1 cellular context compared by ENCODE assay signal in the genomic region with DNA sequence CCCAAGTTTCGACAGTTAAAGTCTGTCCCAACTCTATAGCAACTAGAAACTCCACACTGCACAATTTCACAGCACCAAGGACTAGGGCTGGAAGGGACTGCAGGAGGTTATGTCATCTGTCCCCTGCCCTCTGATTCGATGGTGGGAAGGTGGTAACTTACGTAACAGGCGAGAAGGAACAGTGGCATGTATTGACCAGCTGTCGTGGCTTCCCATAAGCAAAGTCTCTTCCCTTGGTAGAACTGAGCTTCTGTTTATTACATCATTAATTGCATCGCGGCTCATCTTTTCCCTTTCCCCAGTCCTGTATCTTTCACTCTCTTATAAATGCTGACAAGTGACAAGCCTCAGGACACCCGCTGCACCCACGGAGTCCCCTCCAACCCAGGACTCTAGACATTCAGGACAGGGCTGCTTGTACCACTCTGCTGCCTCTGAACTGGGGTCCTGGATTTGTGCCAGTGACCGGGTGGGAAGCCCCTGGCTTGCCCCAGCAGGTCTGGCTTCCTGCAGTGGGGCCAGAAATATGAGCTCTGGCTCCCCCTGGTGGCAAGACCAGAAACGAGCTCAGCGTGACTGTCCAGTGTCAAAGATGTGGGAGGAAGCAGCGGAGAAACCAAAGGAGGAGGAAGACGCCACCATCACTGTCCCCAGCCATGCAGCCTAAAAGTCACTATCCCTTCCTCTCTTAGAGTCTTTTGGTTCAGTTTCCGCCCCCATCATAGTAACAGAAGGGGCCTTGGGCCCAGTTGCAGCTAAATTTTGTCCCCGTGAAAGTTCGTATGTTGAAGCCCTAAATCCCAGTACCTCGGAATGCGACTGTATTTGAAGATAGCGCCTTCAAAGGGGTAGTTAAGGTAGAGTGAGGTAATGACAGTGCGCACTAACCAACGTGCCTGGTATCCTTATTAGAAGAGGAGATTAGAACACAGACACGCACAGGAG.
TF ChIP-seq lines count a peak whose summit lies in the region.

No MANE protein-coding gene starts in this region.

TF ChIP-seq in HEK293, 187 proteins besides CTCF, POLR2A, EP300 and RAD21 (continued from another document):
- TF ChIP-seq, protein P1, sequence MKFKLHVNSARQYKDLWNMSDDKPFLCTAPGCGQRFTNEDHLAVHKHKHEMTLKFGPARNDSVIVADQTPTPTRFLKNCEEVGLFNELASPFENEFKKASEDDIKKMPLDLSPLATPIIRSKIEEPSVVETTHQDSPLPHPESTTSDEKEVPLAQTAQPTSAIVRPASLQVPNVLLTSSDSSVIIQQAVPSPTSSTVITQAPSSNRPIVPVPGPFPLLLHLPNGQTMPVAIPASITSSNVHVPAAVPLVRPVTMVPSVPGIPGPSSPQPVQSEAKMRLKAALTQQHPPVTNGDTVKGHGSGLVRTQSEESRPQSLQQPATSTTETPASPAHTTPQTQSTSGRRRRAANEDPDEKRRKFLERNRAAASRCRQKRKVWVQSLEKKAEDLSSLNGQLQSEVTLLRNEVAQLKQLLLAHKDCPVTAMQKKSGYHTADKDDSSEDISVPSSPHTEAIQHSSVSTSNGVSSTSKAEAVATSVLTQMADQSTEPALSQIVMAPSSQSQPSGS (tag by site-specific recombination; IDR thresholded peaks at IDR 0.05; ENCODE audit: low read depth): peak; percentile 35; the same call in 1 of the 2 replicates
- no peak for TF ChIP-seq ZNF701 (tag by site-specific recombination; IDR thresholded peaks at IDR 0.05)
- no peak for TF ChIP-seq ZNF416 (tag by site-specific recombination; IDR thresholded peaks at IDR 0.05)
- TF ChIP-seq, protein P2, sequence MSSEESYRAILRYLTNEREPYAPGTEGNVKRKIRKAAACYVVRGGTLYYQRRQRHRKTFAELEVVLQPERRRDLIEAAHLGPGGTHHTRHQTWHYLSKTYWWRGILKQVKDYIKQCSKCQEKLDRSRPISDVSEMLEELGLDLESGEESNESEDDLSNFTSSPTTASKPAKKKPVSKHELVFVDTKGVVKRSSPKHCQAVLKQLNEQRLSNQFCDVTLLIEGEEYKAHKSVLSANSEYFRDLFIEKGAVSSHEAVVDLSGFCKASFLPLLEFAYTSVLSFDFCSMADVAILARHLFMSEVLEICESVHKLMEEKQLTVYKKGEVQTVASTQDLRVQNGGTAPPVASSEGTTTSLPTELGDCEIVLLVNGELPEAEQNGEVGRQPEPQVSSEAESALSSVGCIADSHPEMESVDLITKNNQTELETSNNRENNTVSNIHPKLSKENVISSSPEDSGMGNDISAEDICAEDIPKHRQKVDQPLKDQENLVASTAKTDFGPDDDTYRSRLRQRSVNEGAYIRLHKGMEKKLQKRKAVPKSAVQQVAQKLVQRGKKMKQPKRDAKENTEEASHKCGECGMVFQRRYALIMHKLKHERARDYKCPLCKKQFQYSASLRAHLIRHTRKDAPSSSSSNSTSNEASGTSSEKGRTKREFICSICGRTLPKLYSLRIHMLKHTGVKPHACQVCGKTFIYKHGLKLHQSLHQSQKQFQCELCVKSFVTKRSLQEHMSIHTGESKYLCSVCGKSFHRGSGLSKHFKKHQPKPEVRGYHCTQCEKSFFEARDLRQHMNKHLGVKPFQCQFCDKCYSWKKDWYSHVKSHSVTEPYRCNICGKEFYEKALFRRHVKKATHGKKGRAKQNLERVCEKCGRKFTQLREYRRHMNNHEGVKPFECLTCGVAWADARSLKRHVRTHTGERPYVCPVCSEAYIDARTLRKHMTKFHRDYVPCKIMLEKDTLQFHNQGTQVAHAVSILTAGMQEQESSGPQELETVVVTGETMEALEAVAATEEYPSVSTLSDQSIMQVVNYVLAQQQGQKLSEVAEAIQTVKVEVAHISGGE (tag by site-specific recombination; conservative IDR thresholded peaks at IDR 0.05; ENCODE audit: low read depth): no peak
- no peak for TF ChIP-seq ZNF155 (tag by site-specific recombination; IDR thresholded peaks at IDR 0.05)
- 0 out of 2 replicates have a peak, but pooled peaks have one; percentile 13 for TF ChIP-seq GLIS1 (tag by site-specific recombination; IDR thresholded peaks at IDR 0.05)
- no peak for TF ChIP-seq ZNF664 (tag by site-specific recombination; IDR thresholded peaks at IDR 0.05)
- TF ChIP-seq, protein P3, sequence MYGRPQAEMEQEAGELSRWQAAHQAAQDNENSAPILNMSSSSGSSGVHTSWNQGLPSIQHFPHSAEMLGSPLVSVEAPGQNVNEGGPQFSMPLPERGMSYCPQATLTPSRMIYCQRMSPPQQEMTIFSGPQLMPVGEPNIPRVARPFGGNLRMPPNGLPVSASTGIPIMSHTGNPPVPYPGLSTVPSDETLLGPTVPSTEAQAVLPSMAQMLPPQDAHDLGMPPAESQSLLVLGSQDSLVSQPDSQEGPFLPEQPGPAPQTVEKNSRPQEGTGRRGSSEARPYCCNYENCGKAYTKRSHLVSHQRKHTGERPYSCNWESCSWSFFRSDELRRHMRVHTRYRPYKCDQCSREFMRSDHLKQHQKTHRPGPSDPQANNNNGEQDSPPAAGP (tag by site-specific recombination; IDR thresholded peaks at IDR 0.05): no peak
- TF ChIP-seq ZNF24 (tag by site-specific recombination; IDR thresholded peaks at IDR 0.05): no peak
- TF ChIP-seq ZNF530 (tag by site-specific recombination; IDR thresholded peaks at IDR 0.05; ENCODE audit: low read depth): no peak
- TF ChIP-seq ZNF843 (tag by site-specific recombination; IDR thresholded peaks at IDR 0.05): no peak
- TF ChIP-seq, protein P4, sequence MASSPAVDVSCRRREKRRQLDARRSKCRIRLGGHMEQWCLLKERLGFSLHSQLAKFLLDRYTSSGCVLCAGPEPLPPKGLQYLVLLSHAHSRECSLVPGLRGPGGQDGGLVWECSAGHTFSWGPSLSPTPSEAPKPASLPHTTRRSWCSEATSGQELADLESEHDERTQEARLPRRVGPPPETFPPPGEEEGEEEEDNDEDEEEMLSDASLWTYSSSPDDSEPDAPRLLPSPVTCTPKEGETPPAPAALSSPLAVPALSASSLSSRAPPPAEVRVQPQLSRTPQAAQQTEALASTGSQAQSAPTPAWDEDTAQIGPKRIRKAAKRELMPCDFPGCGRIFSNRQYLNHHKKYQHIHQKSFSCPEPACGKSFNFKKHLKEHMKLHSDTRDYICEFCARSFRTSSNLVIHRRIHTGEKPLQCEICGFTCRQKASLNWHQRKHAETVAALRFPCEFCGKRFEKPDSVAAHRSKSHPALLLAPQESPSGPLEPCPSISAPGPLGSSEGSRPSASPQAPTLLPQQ (tag by site-specific recombination; IDR thresholded peaks at IDR 0.05): 0 out of 2 replicates have a peak, but pooled peaks have one; percentile 29
- TF ChIP-seq GLIS2 (tag by site-specific recombination; IDR thresholded peaks at IDR 0.05): peak; percentile 44
- TF ChIP-seq ZNF654 (tag by site-specific recombination; IDR thresholded peaks at IDR 0.05; ENCODE audit: low read depth): peak; percentile 81
- TF ChIP-seq ZBTB17 (tag by site-specific recombination; IDR thresholded peaks at IDR 0.05): 0 out of 2 replicates have a peak, but pooled peaks have one; percentile 13
TF ChIP-seq in HEK293: peak in this region for 9.
